ENCODE assay signal across 13 cellular contexts in the genomic region with DNA sequence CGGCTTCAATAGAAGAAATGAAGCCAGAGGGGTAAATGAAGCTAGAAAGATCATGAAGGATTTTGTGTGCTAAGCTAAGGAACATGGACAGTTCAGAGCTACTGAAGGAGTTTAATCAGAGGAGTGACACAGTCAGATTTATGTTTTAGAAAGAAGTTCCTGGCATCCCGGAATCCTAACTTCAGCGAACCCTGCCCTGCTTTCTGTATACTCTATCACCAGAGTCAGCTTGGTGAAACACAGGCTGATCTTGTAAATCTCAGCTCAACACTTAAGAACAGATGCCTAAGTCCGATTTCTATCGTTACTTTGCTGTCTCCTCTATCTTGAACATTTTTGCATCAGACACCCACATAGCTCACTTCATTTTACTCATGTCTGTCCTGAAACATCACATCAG. TPM values are rescaled to one million over a fixed set of nuclear protein-coding genes. Genes with fewer than 3 reads are reported as not detected.
DNase-seq lines count a peak whose midpoint lies in the region; ATAC-seq and TF ChIP-seq lines count a peak whose summit lies in the region.
"Had no signal": no experiment of that assay in that cellular context is flagged by ENCODE, and none has a peak within 500 bp of the region (broad histone marks: within the 10 kb centered on the region; RNA-seq: fewer than 3 reads in every experiment).

No MANE protein-coding gene starts in this region.

- H2AFZ ChIP-seq in GM23248 (peak overlapping the region; percentile 52), mesenchymal stem cell (ENCODE audit: low read depth, low read length) (no peak overlapping the region)

- H3K27ac ChIP-seq in GM23248 (peak overlapping the region; percentile 62), esophagus muscularis mucosa (replicated peaks in 1 of 4) (peak overlapping the region; percentile 62 to 94 (median 78)), mesenchymal stem cell (ENCODE audit: low read length, poor library complexity, severe bottlenecking) (peak overlapping the region; percentile 40), tibial artery (peak overlapping the region; percentile 23 to 99)
- H3K27ac ChIP-seq in CD4-positive, alpha-beta T cell (ENCODE audit: low read depth, low read length), result no peak overlapping the region
- H3K27ac ChIP-seq: neutrophil had no signal

- H4K91ac ChIP-seq in mesenchymal stem cell (ENCODE audit: low read length), result no peak overlapping the region

- H3K27me3 ChIP-seq in GM23248 (replicated peaks; ENCODE audit: insufficient read depth), result no peaks in the 10 kb centered on the region
- no peaks in the 10 kb centered on the region for H3K27me3 ChIP-seq in esophagus muscularis mucosa
- H3K27me3 ChIP-seq in mesenchymal stem cell (ENCODE audit: control insufficient read depth in 1 of 2, insufficient read depth in 1 of 2, low read length in 2 of 2), result no peaks in the 10 kb centered on the region
- no peaks in the 10 kb centered on the region for H3K27me3 ChIP-seq in tibial artery
- H3K27me3 ChIP-seq in CD4-positive, alpha-beta T cell (ENCODE audit: control insufficient read depth, insufficient read depth, low read length), result no peaks in the 10 kb centered on the region
- H3K27me3 ChIP-seq: neutrophil had no signal

- in situ Hi-C loops in GM23248 (cut with MboI), result loop anchor here (10.0 kb wide), 3 partner anchors 227 to 337 kb away; no protein-coding TSS in a partner anchor

- 3 to 4% methylated on average over 5 of the region's 5 CpGs for WGBS in GM23248 (ENCODE audit: low coverage in 1 of 2, low lambda C conversion rate in 2 of 2, missing lambda C conversion rate in 2 of 2), 2 experiments
- 41% methylated on average over 5 of the region's 5 CpGs for WGBS in esophagus muscularis mucosa
- 43% methylated on average over 5 of the region's 5 CpGs for WGBS in mesenchymal stem cell

- no peaks in the 10 kb centered on the region for H3K27me3 Mint-ChIP-seq in CD4-positive, alpha-beta T cell

- H3F3A ChIP-seq in GM23248 (ENCODE audit: insufficient read depth), result peaks cover 36% of the 10 kb centered on the region

- H3K4me2 ChIP-seq in GM23248 (ENCODE audit: unreplicated experiment) (peak overlapping the region; percentile 93), mesenchymal stem cell (ENCODE audit: low read length, poor library complexity, severe bottlenecking) (no peak overlapping the region)

- H3K23ac ChIP-seq in mesenchymal stem cell (ENCODE audit: low read length in 2 of 2), result no peak overlapping the region

- H4K20me1 ChIP-seq in GM23248 (ENCODE audit: insufficient read depth), result no peaks in the 10 kb centered on the region

- H3K27ac Mint-ChIP-seq in CD4-positive, alpha-beta T cell, result no peak overlapping the region
- H3K27ac Mint-ChIP-seq: CD8-positive, alpha-beta T cell; HFFc6 had no signal

- CTCF ChIA-PET in CD4-positive, alpha-beta T cell (lab: Charles Lee), result interaction anchor here (1.3 kb wide), 1 partner anchor 23 kb away, joined by 3 read pairs; no protein-coding TSS in a partner anchor

- peak overlapping the region; percentile 0 for H2AK5ac ChIP-seq in mesenchymal stem cell (ENCODE audit: low read length, severe bottlenecking)

- H3K9me3 ChIP-seq in GM23248 (ENCODE audit: low read depth) (no peaks in the 10 kb centered on the region), esophagus muscularis mucosa (no peaks in the 10 kb centered on the region), mesenchymal stem cell (ENCODE audit: control insufficient read depth, low read length) (no peaks in the 10 kb centered on the region), tibial artery (no peaks in the 10 kb centered on the region)
- no peaks in the 10 kb centered on the region for H3K9me3 ChIP-seq in CD4-positive, alpha-beta T cell (ENCODE audit: control insufficient read depth, low read length)
- H3K9me3 ChIP-seq: neutrophil had no signal

- H3K4me1 ChIP-seq in GM23248 (ENCODE audit: insufficient read depth), result peaks cover 80% of the 10 kb centered on the region
- peaks cover 35 to 68% (median 64%) of the 10 kb centered on the region in 4 donors for H3K4me1 ChIP-seq in esophagus muscularis mucosa
- H3K4me1 ChIP-seq in mesenchymal stem cell (ENCODE audit: control insufficient read depth, insufficient read depth, low read depth, low read length), result peaks cover 4% of the 10 kb centered on the region
- H3K4me1 ChIP-seq in tibial artery, result peaks cover 0 to 74% (median 45%) of the 10 kb centered on the region in 4 donors

- H3K36me3 Mint-ChIP-seq in CD4-positive, alpha-beta T cell (ENCODE audit: low read depth), result peaks cover 27% of the 10 kb centered on the region

- no peak overlapping the region for H2BK5ac ChIP-seq in mesenchymal stem cell (ENCODE audit: low read depth, low read length, poor library complexity, severe bottlenecking)

- H3K36me3 ChIP-seq in GM23248 (ENCODE audit: low read depth), result no peaks in the 10 kb centered on the region
- H3K36me3 ChIP-seq in esophagus muscularis mucosa, result peaks cover 0 to 24% (median 8%) of the 10 kb centered on the region in 4 donors
- H3K36me3 ChIP-seq in mesenchymal stem cell (ENCODE audit: control insufficient read depth in 1 of 2, insufficient read depth in 2 of 2, low read depth in 1 of 2, low read length in 2 of 2), result peaks cover 3 to 23% of the 10 kb centered on the region in 2 experiments
- H3K36me3 ChIP-seq in tibial artery, result peaks cover 4 to 22% (median 9%) of the 10 kb centered on the region in 3 donors
- H3K36me3 ChIP-seq: neutrophil had no signal

- H3K18ac ChIP-seq in mesenchymal stem cell (ENCODE audit: low read depth in 1 of 2, low read length in 2 of 2), result no peak overlapping the region

- H3K9ac ChIP-seq in GM23248 (peak overlapping the region; percentile 61), mesenchymal stem cell (ENCODE audit: low read length) (peak overlapping the region; percentile 57)

- intact Hi-C loops in esophagus muscularis mucosa (cut with DNase I) (loop anchor here (10.0 kb wide), 2 partner anchors 337 to 673 kb away; no protein-coding TSS in a partner anchor), tibial artery (cut with DNase I; ENCODE audit: low total_unique reads) (no loop called here)
- intact Hi-C loops in CD4-positive, alpha-beta T cell (cut with DNase I, micrococcal nuclease), result loop anchor here in 1 of 2 experiments (5.0 to 10.0 kb wide), 2 partner anchors 160 to 227 kb away; no protein-coding TSS in a partner anchor

- H3K79me1 ChIP-seq in mesenchymal stem cell (replicated peaks; ENCODE audit: low read length, poor library complexity, severe bottlenecking), result no peaks in the 10 kb centered on the region

- no peak overlapping the region for H2BK12ac ChIP-seq in mesenchymal stem cell (ENCODE audit: low read length in 2 of 2)

- no peak overlapping the region for H3K4ac ChIP-seq in mesenchymal stem cell (ENCODE audit: low read depth in 1 of 2, low read length in 2 of 2)

- POLR2A ChIA-PET in CD4-positive, alpha-beta T cell (lab: Charles Lee), result interaction anchor here (0.7 to 1.0 kb wide), 3 partner anchors 9 to 246 kb away, joined by 3 to 4 read pairs (median 3); a partner anchor contains a TSS

- H3K9me3 Mint-ChIP-seq in CD4-positive, alpha-beta T cell, result no peaks in the 10 kb centered on the region
- H3K9me3 Mint-ChIP-seq: CD8-positive, alpha-beta T cell; HFFc6 had no signal

- TF ChIP-seq EP300 in esophagus muscularis mucosa (IDR thresholded peaks at IDR 0.05), result no peak

- no peaks in the 10 kb centered on the region for H3K9me2 ChIP-seq in GM23248 (ENCODE audit: insufficient read depth)

- H4K8ac ChIP-seq in mesenchymal stem cell (ENCODE audit: low read length), result no peak overlapping the region

- H3K79me2 ChIP-seq in GM23248 (ENCODE audit: insufficient read depth), result peaks cover 100% of the 10 kb centered on the region

- peaks cover 36% of the 10 kb centered on the region for H3K4me1 Mint-ChIP-seq in CD4-positive, alpha-beta T cell (ENCODE audit: low read depth)

- peak overlapping the region; percentile 86 for H3K4me3 ChIP-seq in GM23248
- peak overlapping the region; percentile 20 to 32 (median 22) for H3K4me3 ChIP-seq in esophagus muscularis mucosa
- peak overlapping the region in 1 of 2 experiments; percentile 29 for H3K4me3 ChIP-seq in mesenchymal stem cell (ENCODE audit: insufficient read depth in 1 of 2, low read depth in 1 of 2, low read length in 2 of 2)
- peak overlapping the region in 1 of 2 donors; percentile 1 for H3K4me3 ChIP-seq in tibial artery

- no peak overlapping the region for H2BK15ac ChIP-seq in mesenchymal stem cell (ENCODE audit: low read depth, poor library complexity, severe bottlenecking)

- H3K4me3 Mint-ChIP-seq in CD4-positive, alpha-beta T cell, result no peak overlapping the region
- H3K4me3 Mint-ChIP-seq: CD8-positive, alpha-beta T cell; HFFc6 had no signal

- TF ChIP-seq CTCF in esophagus muscularis mucosa (IDR thresholded peaks at IDR 0.05) (no peak), tibial artery (IDR thresholded peaks at IDR 0.05) (no peak)
- TF ChIP-seq CTCF in CD4-positive, alpha-beta T cell (IDR thresholded peaks at IDR 0.05), result no peak

- ATAC-seq in CD4-positive, alpha-beta T cell (ENCODE audit: poor library complexity), result no peak
- ATAC-seq: CD8-positive, alpha-beta T cell had no signal

- no peak overlapping the region for H2BK120ac ChIP-seq in mesenchymal stem cell (ENCODE audit: low read depth, low read length)

- TF ChIP-seq POLR2A in esophagus muscularis mucosa (IDR thresholded peaks at IDR 0.05; ENCODE audit: low read depth), result no peak

- DNase-seq in GM23248 (peak; percentile 50), esophagus muscularis mucosa (ENCODE audit: extremely low spot score) (no peak), mesenchymal stem cell (peak; percentile 53), tibial artery (no peak), superior temporal gyrus (ENCODE audit: extremely low spot score) (no peak), ureter (ENCODE audit: low spot score) (no peak), middle frontal gyrus (ENCODE audit: extremely low spot score, low spot score) (no peak)
- DNase-seq in CD4-positive, alpha-beta T cell, result no peak
- DNase-seq: CD8-positive, alpha-beta T cell; effector CD4-positive, alpha-beta T cell; HFFc6; NCI-H1092 had no signal

- H3K14ac ChIP-seq in mesenchymal stem cell (ENCODE audit: low read length in 2 of 2), result no peak overlapping the region

RNA-seq across cellular contexts. Expression of a gene that starts 9.1 kb away (rescaled TPM):
- total RNA-seq in GM23248 (2014; rRNA removed; shearing (Covaris generic)), result 90.4 and 98.7 TPM in 2 replicates
- 18.6 and 19.0 TPM in 2 replicates for polyA plus RNA-seq in GM23248 (2016; fragmentation: Nextera tagmentation; extraction: Ambion mirVana)
- total RNA-seq in esophagus muscularis mucosa, result 100 to 1,000 TPM in 1 of 4 donors, 10 to 100 TPM in 3; 67.3 to 111 (median 77.8) TPM
- polyA plus RNA-seq in mesenchymal stem cell (2013, experiment 1 of 2), result 143 TPM
- 140 TPM for polyA plus RNA-seq in mesenchymal stem cell (2013, experiment 2 of 2)
- 368 TPM for total RNA-seq in ureter
- total RNA-seq in CD4-positive, alpha-beta T cell, result 10 to 100 TPM; 95.2 to 95.7 TPM

Comparison
In these comparisons a context has a peak if more than half of its experiments do, and no peak if none do; other contexts are left out.
1. DNase-seq: peak in GM23248 (single experiment) and mesenchymal stem cell (single experiment); none in esophagus muscularis mucosa (single experiment), tibial artery (0 of 2), superior temporal gyrus (single experiment), ureter (single experiment), CD4-positive, alpha-beta T cell (0 of 10) and middle frontal gyrus (single experiment).